ENCODE assay signal across 9 cellular contexts in the genomic region with DNA sequence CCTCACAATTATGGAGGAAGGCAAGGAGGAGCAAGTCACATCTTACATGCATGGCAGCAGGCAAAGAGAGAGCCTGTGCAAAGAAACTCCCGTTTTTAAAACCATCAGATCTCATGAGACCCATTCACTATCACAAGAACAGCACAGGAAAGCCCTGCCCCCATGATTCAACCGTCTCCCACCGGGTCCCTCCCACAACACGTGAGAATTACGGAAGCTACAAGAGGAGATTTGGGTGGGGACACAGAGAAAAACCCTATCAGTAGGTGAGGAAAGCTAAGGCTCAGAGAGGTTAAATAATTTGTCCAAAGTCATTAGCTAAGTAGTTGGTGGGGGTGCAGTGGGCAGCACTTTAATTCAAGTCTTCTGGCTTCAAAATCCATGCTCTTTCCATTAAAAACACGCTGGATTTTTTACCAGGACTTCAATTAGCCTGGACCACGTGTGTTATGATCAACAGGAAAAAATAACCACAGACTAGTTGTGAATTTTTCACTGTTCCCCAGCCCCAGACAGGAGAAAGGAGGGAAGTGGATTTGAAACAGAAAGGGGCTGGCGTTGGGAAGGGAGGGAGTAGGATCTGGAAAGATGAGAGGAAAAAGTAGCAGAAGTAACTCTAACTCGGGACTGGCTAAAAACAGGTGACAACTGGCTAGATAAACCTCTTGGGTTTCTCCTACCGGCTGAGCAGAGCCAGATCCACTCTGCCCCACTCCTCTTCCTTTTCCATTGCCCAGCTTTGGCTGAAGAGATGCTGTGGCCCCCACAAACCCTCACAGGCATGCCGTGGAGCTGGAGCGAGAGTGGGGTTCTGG. TPM values are rescaled to one million over a fixed set of nuclear protein-coding genes. Genes with fewer than 3 reads are reported as not detected.
DNase-seq lines count a peak whose midpoint lies in the region; ATAC-seq, FAIRE-seq and TF ChIP-seq lines count a peak whose summit lies in the region.
"Had no signal": no experiment of that assay in that cellular context is flagged by ENCODE, and none has a peak within 500 bp of the region (broad histone marks: within the 10 kb centered on the region; RNA-seq: fewer than 3 reads in every experiment).

No MANE protein-coding gene starts in this region.

- H3K9me3 Mint-ChIP-seq in WTC11, result no peaks in the 10 kb centered on the region

- CTCF ChIA-PET in HCT116 (lab: Charles Lee), result no interaction called here
- CTCF ChIA-PET in WTC11 (lab: Charles Lee), result no interaction called here

- RAD21 ChIA-PET in HCT116 (lab: Charles Lee; ENCODE audit: low non-redundant PET in 1 of 2, low total read pairs in 2 of 2, uncharacterized antibody in 2 of 2, unreplicated experiment in 2 of 2), result no interaction called here

- H3K9ac ChIP-seq in ES-I3 (ENCODE audit: low read depth, low read length) (peak overlapping the region; percentile 62), HCT116 (ENCODE audit: low read length) (peak overlapping the region; percentile 50; the same call in 1 of the 2 replicates)

- H3K36me3 Mint-ChIP-seq in WTC11, result no peaks in the 10 kb centered on the region

- FAIRE-seq in H54 (lab: Jason Lieb, UNC), result no peak
- FAIRE-seq: colon had no signal

- peaks cover 23% of the 10 kb centered on the region for H3K4me1 Mint-ChIP-seq in WTC11

- no peaks in the 10 kb centered on the region for H4K20me1 ChIP-seq in HCT116 (ENCODE audit: insufficient read depth)

- H3K27ac ChIP-seq in HCT116 (ENCODE audit: low read depth, low read length) (no peak overlapping the region), upper lobe of right lung (no peak overlapping the region)

- H3K27ac Mint-ChIP-seq in WTC11, result peak overlapping the region; percentile 88

- H3K36me3 ChIP-seq in ES-I3 (ENCODE audit: insufficient read depth, low read length) (no peaks in the 10 kb centered on the region), HCT116 (ENCODE audit: control insufficient read depth in 1 of 2, insufficient read depth in 2 of 2, low read length in 2 of 2) (no peaks in the 10 kb centered on the region), kidney epithelial cell (ENCODE audit: control insufficient read depth, insufficient read depth, low read length) (no peaks in the 10 kb centered on the region), upper lobe of right lung (no peaks in the 10 kb centered on the region)

- TF ChIP-seq POLR2A in HCT116 (IDR thresholded peaks at IDR 0.05; ENCODE audit: borderline replicate concordance, extremely low read depth, insufficient read depth, insufficient read length) (no peak), H54 (IDR thresholded peaks at IDR 0.05; ENCODE audit: low read depth, low read length) (no peak)

- no peak for DNase-seq in HCT116 (ENCODE audit: low read depth, low spot score)
- no peak for DNase-seq in WTC11 (ENCODE audit: low spot score)
- no peak for DNase-seq in kidney epithelial cell (ENCODE audit: low read depth)
- no peak for DNase-seq in upper lobe of right lung
- DNase-seq in H54 (ENCODE audit: insufficient read length, low spot score), result no peak
- no peak for DNase-seq in ureter (ENCODE audit: low spot score)

- H3K4me3 ChIP-seq in HCT116 (replicated peaks in 1 of 2; ENCODE audit: low read depth in 1 of 2, low read length in 2 of 2) (peak overlapping the region; percentile 54 to 60), kidney epithelial cell (ENCODE audit: low read depth, low read length) (peak overlapping the region; percentile 70), upper lobe of right lung (peak overlapping the region; percentile 61)

- H3K4me3 Mint-ChIP-seq in WTC11, result peak overlapping the region; percentile 89

- no peaks in the 10 kb centered on the region; the same call in 1 of the 2 replicates for H3K27me3 Mint-ChIP-seq in WTC11 (ENCODE audit: low read depth)

- peak overlapping the region; percentile 76 for H3K4me2 ChIP-seq in HCT116 (ENCODE audit: low read length)

- H3K9me3 ChIP-seq in ES-I3 (ENCODE audit: control insufficient read depth, insufficient read depth, low read length), result no peaks in the 10 kb centered on the region
- no peaks in the 10 kb centered on the region for H3K9me3 ChIP-seq in HCT116 (ENCODE audit: control insufficient read depth in 1 of 2, insufficient read depth in 1 of 2, low read depth in 1 of 2, low read length in 2 of 2)
- no peaks in the 10 kb centered on the region for H3K9me3 ChIP-seq in upper lobe of right lung

- BruUV-seq in HCT116 (replicated peaks; lab: Mats Ljungman, UMichigan), result TSS peak; percentile 67

- POLR2A ChIA-PET in HCT116 (lab: Charles Lee), result no interaction called here
- POLR2A ChIA-PET in WTC11 (lab: Charles Lee), result no interaction called here

- no peaks in the 10 kb centered on the region for H3K9me2 ChIP-seq in HCT116 (ENCODE audit: insufficient read depth)

- H3K79me2 ChIP-seq in HCT116 (ENCODE audit: insufficient read depth, low read length), result no peaks in the 10 kb centered on the region

- intact Hi-C loops in HCT116 (cut with micrococcal nuclease), result loop anchor here (10.0 kb wide), 1 partner anchor 189 kb away; a partner anchor contains a TSS
- intact Hi-C loops in upper lobe of right lung (cut with DNase I), result no loop called here

- no peaks in the 10 kb centered on the region for H3K4me1 ChIP-seq in ES-I3 (ENCODE audit: insufficient read depth, low read length)
- H3K4me1 ChIP-seq in HCT116 (ENCODE audit: control insufficient read depth in 1 of 2, insufficient read depth in 2 of 2, low read length in 2 of 2), result peaks cover 0 to 10% of the 10 kb centered on the region in 2 experiments; a peak in 2 of 4 replicates
- H3K4me1 ChIP-seq in upper lobe of right lung, result no peaks in the 10 kb centered on the region

- H2AFZ ChIP-seq in HCT116 (ENCODE audit: low read depth, low read length, poor library complexity, severe bottlenecking), result no peak overlapping the region

- TF ChIP-seq CTCF in HCT116 (IDR thresholded peaks at IDR 0.05 in 2 of 3, conservative IDR thresholded peaks at IDR 0.05 in 1 of 3; ENCODE audit: borderline replicate concordance in 1 of 3, insufficient read depth in 1 of 3, low read depth in 2 of 3, low read length in 2 of 3) (no peak), WTC11 (IDR thresholded peaks at IDR 0.05) (no peak), kidney epithelial cell (IDR thresholded peaks at IDR 0.05; ENCODE audit: insufficient read depth, low read length, poor library complexity, severe bottlenecking) (no peak), upper lobe of right lung (IDR thresholded peaks at IDR 0.05) (no peak)

- no peaks in the 10 kb centered on the region for H3K27me3 ChIP-seq in HCT116 (ENCODE audit: insufficient read depth, low read length)
- no peaks in the 10 kb centered on the region for H3K27me3 ChIP-seq in kidney epithelial cell (ENCODE audit: control insufficient read depth, insufficient read depth, low read length)
- H3K27me3 ChIP-seq in upper lobe of right lung, result no peaks in the 10 kb centered on the region

- no peak for TF ChIP-seq RAD21 in HCT116 (IDR thresholded peaks at IDR 0.05; ENCODE audit: low read depth)

- ATAC-seq in HCT116 (peak; percentile 24; the same call in 1 of the 2 replicates), WTC11 (no peak), upper lobe of right lung (no peak), HG02759 (IDR thresholded peaks at IDR 0.05; ENCODE audit: unreplicated experiment) (no peak)

TF ChIP-seq in HCT116, 20 proteins besides CTCF, POLR2A, EP300 and RAD21 (continues in another document):
- no peak for TF ChIP-seq TCF7L2 (IDR thresholded peaks at IDR 0.05; ENCODE audit: borderline replicate concordance, extremely low read depth, insufficient read depth, insufficient read length)
- TF ChIP-seq ZFX (IDR thresholded peaks at IDR 0.05), result no peak

TF ChIP-seq in WTC11, 78 proteins besides CTCF, POLR2A, EP300 and RAD21:
- TF ChIP-seq ATF1 (CRISPR knock-in tag; IDR thresholded peaks at IDR 0.05) (no peak), OVOL2 (CRISPR knock-in tag; IDR thresholded peaks at IDR 0.05; ENCODE audit: borderline replicate concordance) (no peak), SOX15 (CRISPR knock-in tag; IDR thresholded peaks at IDR 0.05) (no peak)

RNA-seq across cellular contexts. Expression of a gene that starts 1.0 kb away (rescaled TPM):
- total RNA-seq in HCT116 (2021; ENCODE audit: unreplicated experiment) (1.1 TPM), WTC11 (2021) (3.8 to 7.1 TPM (median 6.1 TPM) in 3 replicates), kidney epithelial cell (1.5 and 1.7 TPM in 2 replicates), upper lobe of right lung (1.9 TPM), ureter (13.0 TPM)
- 0.56 and 0.72 TPM in 2 replicates for polyA plus RNA-seq in HCT116 (2012)
